In genomic region chr5:69217732-69218568, GRCh38 we compare ENCODE assay signal across 7 cellular contexts. TPM values are rescaled to one million over a fixed set of nuclear protein-coding genes. Genes with fewer than 3 reads are reported as not detected.
DNase-seq lines count a peak whose midpoint lies in the region; ATAC-seq, FAIRE-seq and TF ChIP-seq lines count a peak whose summit lies in the region.

No MANE protein-coding gene starts in this region.

- in situ Hi-C loops in GM12878 (cut with MboI), result loop anchor here (5.0 kb wide), 1 partner anchor 121 kb away; no protein-coding TSS in a partner anchor

- BruUV-seq in GM12878 (replicated peaks; lab: Mats Ljungman, UMichigan), result TSS peak; percentile 75

- ATAC-seq in GM18508 (IDR thresholded peaks at IDR 0.05; ENCODE audit: insufficient read depth, unreplicated experiment), result peak; percentile 82
- peak; percentile 92 for ATAC-seq in HG02973 (IDR thresholded peaks at IDR 0.05; ENCODE audit: unreplicated experiment)
- peak; percentile 97 for ATAC-seq in GM12878

- TF ChIP-seq CTCF in GM12878 (IDR thresholded peaks at IDR 0.05 in 2 of 3, conservative IDR thresholded peaks at IDR 0.05 in 1 of 3; ENCODE audit: control insufficient read depth in 2 of 3, extremely low read depth in 1 of 3, insufficient read depth in 1 of 3, low read depth in 3 of 3, low read length in 3 of 3) (peak in 1 of 3 experiments; percentile 5; a peak in 1 of 6 replicates), sigmoid colon (IDR thresholded peaks at IDR 0.05) (peak in 2 of 4 experiments; percentile 59 to 61)

- WGBS in GM12878 (ENCODE audit: insufficient coverage, insufficient replicate concordance, low lambda C conversion rate, missing lambda C conversion rate), result under 1% methylated on average over 64 of the region's 65 CpGs
- 0% methylated on average over 65 of the region's 65 CpGs for WGBS in sigmoid colon, 2 donors

- RAD21 ChIA-PET in GM12878 (lab: Charles Lee; ENCODE audit: unreplicated experiment), result interaction anchor here (1.0 kb wide), 1 partner anchor 17 kb away, joined by 7 read pairs; the partner anchor contains the start of gene CDK7

- peak; percentile 88 for FAIRE-seq in GM12878 (lab: Jason Lieb, UNC)

- peak overlapping the region; percentile 88 for H3K4me3 ChIP-seq in GM12878
- H3K4me3 ChIP-seq in sigmoid colon, result peak overlapping the region; percentile 82 to 100 (median 100)

- peak overlapping the region; percentile 94 for H3K9ac ChIP-seq in GM12878 (ENCODE audit: control insufficient read depth, insufficient read depth, low read length)

- H2AFZ ChIP-seq in GM12878 (ENCODE audit: control insufficient read depth, low read depth, low read length), result peak overlapping the region; percentile 99

- H3K27ac ChIP-seq in GM12878 (ENCODE audit: control insufficient read depth, insufficient read depth) (peak overlapping the region; percentile 92), sigmoid colon (peak overlapping the region; percentile 92 to 99 (median 96))

- SMC1A ChIA-PET in GM12878 (lab: Charles Lee; ENCODE audit: uncharacterized antibody, unreplicated experiment), result interaction anchor here (0.7 to 1.5 kb wide), 3 partner anchors 17 to 124 kb away, joined by 3 to 8 read pairs (median 3); partner anchors contain the start of genes CDK7 and SLC30A5

- no peak for TF ChIP-seq RAD21 in GM12878 (IDR thresholded peaks at IDR 0.05; ENCODE audit: insufficient read depth, low read depth, low read length)

- POLR2A ChIA-PET in GM12878 (lab: Charles Lee), result interaction anchor here (0.7 to 1.6 kb wide), 7 partner anchors 9 to 1001 kb away, joined by 3 to 4 read pairs (median 3); partner anchors contain the start of genes CCDC125 and CDK7

- peak overlapping the region; percentile 57 for H3K4me2 ChIP-seq in GM12878 (ENCODE audit: control insufficient read depth, insufficient read depth)

- DNase-seq in NCI-H2029 treated with DMSO at 0.1 percent for 48 hours (lab: John Stamatoyannopoulos, UW) (peak; percentile 86), T1000 (lab: John Stamatoyannopoulos, UW) (peak; percentile 88), GM12878 (ENCODE audit: low read depth, low spot score) (peak; percentile 69), iPS DF 19.7 (ENCODE audit: low read depth, low spot score) (peak; percentile 67), sigmoid colon (peak; percentile 98)

- H3K4me1 ChIP-seq in GM12878 (ENCODE audit: control insufficient read depth, insufficient read depth, low read length) (peaks cover 4% of the 10 kb centered on the region; the same call in 1 of the 2 replicates), sigmoid colon (peaks cover 0 to 13% (median 9%) of the 10 kb centered on the region in 4 donors)

- H3K36me3 ChIP-seq in GM12878 (ENCODE audit: control insufficient read depth in 2 of 2, insufficient read depth in 2 of 2, low read length in 1 of 2), result no peaks in the 10 kb centered on the region; a peak in 1 of 4 replicates
- no peaks in the 10 kb centered on the region for H3K36me3 ChIP-seq in sigmoid colon

- TF ChIP-seq POLR2A in GM12878 (IDR thresholded peaks at IDR 0.05; ENCODE audit: low read depth, low read length) (peak; percentile 97), sigmoid colon (IDR thresholded peaks at IDR 0.05) (peak; percentile 81 to 91)

- H3K9me3 ChIP-seq in GM12878 (replicated peaks; ENCODE audit: control insufficient read depth, insufficient read depth, low read length) (no peaks in the 10 kb centered on the region), sigmoid colon (no peaks in the 10 kb centered on the region)

- intact Hi-C loops in GM12878 (cut with micrococcal nuclease; ENCODE audit: unreplicated experiment) (loop anchor here (1.0 kb wide), 1 partner anchor 16 kb away; the partner anchor contains the start of gene CDK7), sigmoid colon (cut with DNase I) (loop anchor here (1.0 to 2.0 kb wide), 4 partner anchors 17 to 125 kb away; partner anchors contain the start of genes CCNB1, CDK7 and CENPH)

- no peaks in the 10 kb centered on the region for H4K20me1 ChIP-seq in GM12878 (ENCODE audit: control insufficient read depth, insufficient read depth)

- H3K27me3 ChIP-seq in GM12878 (replicated peaks in 1 of 2; ENCODE audit: control insufficient read depth in 2 of 2, insufficient read depth in 2 of 2, low read length in 1 of 2) (no peaks in the 10 kb centered on the region), sigmoid colon (no peaks in the 10 kb centered on the region)

- peaks cover 24% of the 10 kb centered on the region for H3K79me2 ChIP-seq in GM12878 (ENCODE audit: control insufficient read depth, insufficient read depth, low read length)

- no peak for TF ChIP-seq EP300 in GM12878 (IDR thresholded peaks at IDR 0.05; ENCODE audit: borderline replicate concordance in 1 of 2, control insufficient read depth in 1 of 2, low read depth in 2 of 2, low read length in 2 of 2)
- TF ChIP-seq EP300 in sigmoid colon (IDR thresholded peaks at IDR 0.05), result no peak

- CTCF ChIA-PET in GM12878 (lab: Yijun Ruan, JAX), result interaction anchor here (0.6 to 1.8 kb wide), 2 partner anchors 117 to 156 kb away, joined by 3 to 5 read pairs; no protein-coding TSS in a partner anchor

TF ChIP-seq in GM12878, 131 proteins besides CTCF, POLR2A, EP300 and RAD21 (continues in another document):
- TF ChIP-seq ZSCAN29 (IDR thresholded peaks at IDR 0.05) (no peak), JUND (IDR thresholded peaks at IDR 0.05; ENCODE audit: low read depth, low read length) (no peak), POU2F2 (IDR thresholded peaks at IDR 0.05; ENCODE audit: borderline replicate concordance, low read depth, low read length) (no peak)

RNA-seq across cellular contexts. Expression of gene CDK7, which starts 16.7 kb away (rescaled TPM):
- total RNA-seq in GM12878 (2013; cell fraction: nucleolus; rRNA removed), result 82.8 and 197 TPM in 2 replicates
- total RNA-seq in GM12878 (2014; rRNA removed), result 39.6 and 51.0 TPM in 2 replicates
- total RNA-seq in GM12878 (2014; rRNA removed; fragmentation: Illumina TruSeq; extraction: Trizol), result 44.5 and 46.8 TPM in 2 replicates
- total RNA-seq in GM12878 (2021), result 26.0 and 27.0 TPM in 2 replicates
- 19.6 TPM for polyA plus RNA-seq in GM12878 (2011; ENCODE audit: low read depth)
- 59.6 and 76.7 TPM in 2 replicates for polyA plus RNA-seq in GM12878 (2011; rRNA removed)
- polyA plus RNA-seq in GM12878 (2011; cell fraction: cytosol; rRNA removed), result 20.4 and 21.6 TPM in 2 replicates
- 28.0 and 41.1 TPM in 2 replicates for polyA plus RNA-seq in GM12878 (2011; cell fraction: nucleus; rRNA removed)
- 30.9 and 40.1 TPM in 2 replicates for polyA plus RNA-seq in GM12878 (2012)
- polyA plus RNA-seq in GM12878 (2014; fragmentation: Illumina TruSeq; extraction: Trizol), result 40.8 and 46.7 TPM in 2 replicates
- polyA plus RNA-seq in GM12878 (2014; fragmentation: Nextera tagmentation; extraction: Ambion mirVana), result 10 to 100 TPM; 80.3 to 93.9 TPM
- polyA plus RNA-seq in GM12878 (2014; rRNA removed), result 41.4 and 44.8 TPM in 2 replicates
- polyA plus RNA-seq in GM12878 (2016; fragmentation: Nextera tagmentation; extraction: Ambion mirVana), result 10 to 100 TPM; 41.5 to 44.5 TPM
- polyA minus RNA-seq in GM12878 (2011; rRNA and poly(A)+ RNA removed), result 35.7 and 47.3 TPM in 2 replicates
- 25.6 and 27.0 TPM in 2 replicates for polyA minus RNA-seq in GM12878 (2011; cell fraction: cytosol; rRNA and poly(A)+ RNA removed)
- polyA minus RNA-seq in GM12878 (2011; cell fraction: nucleus; rRNA and poly(A)+ RNA removed), result 129 and 138 TPM in 2 replicates
- total RNA-seq in sigmoid colon, result 10 to 100 TPM in 3 of 4 donors, 1 to 10 TPM in 1; 7.2 to 18.5 (median 13.8) TPM
- polyA plus RNA-seq in sigmoid colon, result 10 to 100 TPM; 23.4 to 35.1 (median 25.8) TPM

RNA-seq across cellular contexts. Expression of gene CENPH, which starts 28.6 kb away (rescaled TPM):
- total RNA-seq in GM12878 (2013; cell fraction: nucleolus; rRNA removed), result 14.7 and 20.2 TPM in 2 replicates
- total RNA-seq in GM12878 (2014; rRNA removed) (46.4 and 59.8 TPM in 2 replicates), GM12878 (2014; rRNA removed; fragmentation: Illumina TruSeq; extraction: Trizol) (45.4 and 48.8 TPM in 2 replicates), GM12878 (2021) (38.1 and 41.5 TPM in 2 replicates), sigmoid colon (1 to 10 TPM; 1.3 to 3.8 (median 2.6) TPM)
- polyA plus RNA-seq in GM12878 (2011; ENCODE audit: low read depth), result 14.0 TPM
- polyA plus RNA-seq in GM12878 (2011; rRNA removed) (51.0 and 93.5 TPM in 2 replicates), GM12878 (2014; fragmentation: Illumina TruSeq; extraction: Trizol) (43.2 and 56.0 TPM in 2 replicates), GM12878 (2014; fragmentation: Nextera tagmentation; extraction: Ambion mirVana) (10 to 100 TPM in 1 of 2 experiments, 1 to 10 TPM in 1; 7.3 to 18.0 TPM), GM12878 (2014; rRNA removed) (44.2 and 57.6 TPM in 2 replicates), GM12878 (2016; fragmentation: Nextera tagmentation; extraction: Ambion mirVana) (10 to 100 TPM; 64.6 to 65.6 TPM), sigmoid colon (10 to 100 TPM in 1 of 3 donors, 1 to 10 TPM in 2; 5.4 to 11.3 (median 5.8) TPM)
- 21.3 and 25.5 TPM in 2 replicates for polyA plus RNA-seq in GM12878 (2011; cell fraction: cytosol; rRNA removed)
- polyA plus RNA-seq in GM12878 (2011; cell fraction: nucleus; rRNA removed), result 7.5 and 10.7 TPM in 2 replicates
- 22.1 and 36.2 TPM in 2 replicates for polyA plus RNA-seq in GM12878 (2012)
- 4.3 and 5.9 TPM in 2 replicates for polyA minus RNA-seq in GM12878 (2011; rRNA and poly(A)+ RNA removed)
- polyA minus RNA-seq in GM12878 (2011; cell fraction: cytosol; rRNA and poly(A)+ RNA removed), result 9.0 and 10.8 TPM in 2 replicates
- 4.2 and 8.9 TPM in 2 replicates for polyA minus RNA-seq in GM12878 (2011; cell fraction: nucleus; rRNA and poly(A)+ RNA removed)

RNA-seq across cellular contexts. Expression of gene CCNB1, which starts 51.0 kb away (rescaled TPM):
- 31.4 and 36.9 TPM in 2 replicates for total RNA-seq in GM12878 (2013; cell fraction: nucleolus; rRNA removed)
- total RNA-seq in GM12878 (2014; rRNA removed) (159 and 169 TPM in 2 replicates), GM12878 (2014; rRNA removed; fragmentation: Illumina TruSeq; extraction: Trizol) (162 and 169 TPM in 2 replicates), GM12878 (2021) (148 and 160 TPM in 2 replicates), sigmoid colon (1 to 10 TPM; 2.3 to 3.6 (median 2.5) TPM)
- polyA plus RNA-seq in GM12878 (2011; ENCODE audit: low read depth), result 62.7 TPM
- polyA plus RNA-seq in GM12878 (2011; rRNA removed) (227 and 259 TPM in 2 replicates), GM12878 (2014; fragmentation: Illumina TruSeq; extraction: Trizol) (174 and 193 TPM in 2 replicates), GM12878 (2014; fragmentation: Nextera tagmentation; extraction: Ambion mirVana) (100 to 1,000 TPM; 312 to 375 TPM), GM12878 (2014; rRNA removed) (141 and 148 TPM in 2 replicates), GM12878 (2016; fragmentation: Nextera tagmentation; extraction: Ambion mirVana) (100 to 1,000 TPM; 400 to 403 TPM), sigmoid colon (10 to 100 TPM; 13.2 to 68.1 (median 19.7) TPM)
- 106 and 108 TPM in 2 replicates for polyA plus RNA-seq in GM12878 (2011; cell fraction: cytosol; rRNA removed)
- 132 and 148 TPM in 2 replicates for polyA plus RNA-seq in GM12878 (2011; cell fraction: nucleus; rRNA removed)
- polyA plus RNA-seq in GM12878 (2012), result 93.6 and 94.3 TPM in 2 replicates
- 71.2 and 102 TPM in 2 replicates for polyA minus RNA-seq in GM12878 (2011; rRNA and poly(A)+ RNA removed)
- 35.0 and 54.4 TPM in 2 replicates for polyA minus RNA-seq in GM12878 (2011; cell fraction: cytosol; rRNA and poly(A)+ RNA removed)
- 19.8 and 26.6 TPM in 2 replicates for polyA minus RNA-seq in GM12878 (2011; cell fraction: nucleus; rRNA and poly(A)+ RNA removed)

Comparison
In these comparisons a context has a peak if more than half of its experiments do, and no peak if none do; other contexts are left out.
1. Peak in every context shown above with its lines: DNase-seq, ATAC-seq, H3K4me3 ChIP-seq and H3K27ac ChIP-seq.
2. RNA of gene CCNB1, which starts 51.0 kb away (total RNA-seq): 31.4 to 169 TPM in GM12878; 2.3 to 3.6 TPM in sigmoid colon; every median in the first group is over 4 times any median in the second.